15 cellular contexts compared by ENCODE assay signal in the genomic region with DNA sequence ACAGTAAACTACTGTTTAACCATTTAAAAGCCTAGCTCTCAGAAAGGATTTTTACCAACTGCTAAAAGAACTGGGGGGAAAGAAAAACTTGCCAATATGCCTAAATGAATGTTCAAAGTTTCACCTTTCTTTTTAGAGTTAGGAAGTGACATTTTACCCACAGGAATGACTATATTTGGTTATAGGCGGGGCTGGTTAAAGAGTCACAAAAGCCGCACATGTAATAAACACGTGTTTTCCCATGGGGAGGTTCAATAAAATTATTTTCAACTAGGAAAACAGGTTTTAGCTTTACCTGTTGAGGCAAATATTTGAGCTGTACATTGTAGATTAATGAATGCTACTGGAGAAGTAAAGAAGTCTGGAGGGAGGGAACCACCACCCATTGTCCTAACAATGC. TPM values are rescaled to one million over a fixed set of nuclear protein-coding genes. Genes with fewer than 3 reads are reported as not detected.
A peak's percentile ranks its signal among the peaks of the same experiment; 100 is the strongest.
DNase-seq lines count a peak whose midpoint lies in the region; ATAC-seq and TF ChIP-seq lines count a peak whose summit lies in the region.
"Had no signal": no experiment of that assay in that cellular context is flagged by ENCODE, and none has a peak within 500 bp of the region (broad histone marks: within the 10 kb centered on the region; RNA-seq: fewer than 3 reads in every experiment).

No MANE protein-coding gene starts in this region.

- peak overlapping the region; percentile 74 for H3K27ac Mint-ChIP-seq in Caco-2 (ENCODE audit: unreplicated experiment)

- DNase-seq in Caco-2 (peak in 1 of 2 experiments; percentile 32), SJSA1 (ENCODE audit: low read depth in 1 of 2, low spot score in 2 of 2) (peak in 1 of 2 experiments; percentile 25), right lobe of liver (no peak), testis (no peak), NCI-H187 treated with DMSO at 0.1 percent for 48 hours (lab: John Stamatoyannopoulos, UW) (no peak)
- DNase-seq: activated CD4-positive, alpha-beta T cell treated with anti-CD3 and anti-CD28 coated beads for 48 hours; activated effector memory CD4-positive, alpha-beta T cell treated with anti-CD3 and anti-CD28 coated beads, Interleukin-2, amount 50 U/mL, for 16 hours; caudate nucleus; foreskin fibroblast; GDM1; stimulated activated CD4-positive, alpha-beta T cell treated with anti-CD3 and anti-CD28 coated beads, Interleukin-1b, Interleukin-23, amount 100 ng/mL, for 48 hours had no signal

- CTCF ChIA-PET in Caco-2 (lab: Charles Lee) = interaction anchor here (1.5 kb wide), 1 partner anchor 10 kb away, joined by 7 read pairs; no protein-coding TSS in a partner anchor

- peaks cover 13% of the 10 kb centered on the region for H3K9me3 Mint-ChIP-seq in Caco-2 (ENCODE audit: unreplicated experiment)

- BruUV-seq in Caco-2 (replicated peaks; lab: Mats Ljungman, UMichigan) = no TSS peak

- no peaks in the 10 kb centered on the region for H3K27me3 Mint-ChIP-seq in Caco-2 (ENCODE audit: insufficient read depth, unreplicated experiment)

- H3K4me3 ChIP-seq in Caco-2 (ENCODE audit: low read depth, low read length) (no peak overlapping the region), SJSA1 (no peak overlapping the region), right lobe of liver (no peak overlapping the region), testis (no peak overlapping the region)

- TF ChIP-seq POLR2A in right lobe of liver (IDR thresholded peaks at IDR 0.05) (no peak), testis (IDR thresholded peaks at IDR 0.05) (no peak)

- intact Hi-C loops in Caco-2 (cut with micrococcal nuclease; ENCODE audit: unreplicated experiment) (loop anchor here (1.0 kb wide), 1 partner anchor 11 kb away; no protein-coding TSS in a partner anchor), right lobe of liver (cut with DNase I) (no loop called here), testis (cut with DNase I; ENCODE audit: low total_unique reads) (no loop called here)

- H3K4me1 ChIP-seq in Caco-2 = peaks cover 6% of the 10 kb centered on the region
- H3K4me1 ChIP-seq in SJSA1 (replicated peaks) = peaks cover 25% of the 10 kb centered on the region
- H3K4me1 ChIP-seq in right lobe of liver = peaks cover 0 to 40% (median 3%) of the 10 kb centered on the region in 4 donors
- no peaks in the 10 kb centered on the region for H3K4me1 ChIP-seq in testis

- H3K4me3 Mint-ChIP-seq in Caco-2 (ENCODE audit: unreplicated experiment) = peak overlapping the region; percentile 22

- H3K36me3 Mint-ChIP-seq in Caco-2 (ENCODE audit: insufficient read depth, unreplicated experiment) = peaks cover 15% of the 10 kb centered on the region

- peaks cover 2% of the 10 kb centered on the region for H3K36me3 ChIP-seq in Caco-2 (ENCODE audit: control insufficient read depth, insufficient read depth, low read length)
- no peaks in the 10 kb centered on the region for H3K36me3 ChIP-seq in SJSA1
- H3K36me3 ChIP-seq in right lobe of liver = peaks cover 0 to 52% (median 0%) of the 10 kb centered on the region in 4 donors
- no peaks in the 10 kb centered on the region for H3K36me3 ChIP-seq in testis (ENCODE audit: low read depth, missing control alignments)
- H3K36me3 ChIP-seq: neutrophil had no signal

- peaks cover 12% of the 10 kb centered on the region for H3K4me1 Mint-ChIP-seq in Caco-2 (ENCODE audit: low read depth, unreplicated experiment)

- H3K9me3 ChIP-seq in Caco-2 = no peaks in the 10 kb centered on the region
- no peaks in the 10 kb centered on the region for H3K9me3 ChIP-seq in SJSA1 (replicated peaks)
- H3K9me3 ChIP-seq in right lobe of liver = no peaks in the 10 kb centered on the region
- H3K9me3 ChIP-seq in testis = no peaks in the 10 kb centered on the region
- H3K9me3 ChIP-seq: neutrophil had no signal

- TF ChIP-seq CTCF in Caco-2 (IDR thresholded peaks at IDR 0.05; ENCODE audit: insufficient read depth in 1 of 2, low read depth in 1 of 2, low read length in 1 of 2, severe bottlenecking in 1 of 2, unreplicated experiment in 1 of 2) (no peak), right lobe of liver (IDR thresholded peaks at IDR 0.05) (no peak), testis (IDR thresholded peaks at IDR 0.05) (no peak)

- H3K27me3 ChIP-seq in Caco-2 (replicated peaks; ENCODE audit: control insufficient read depth, insufficient read depth, low read length) (no peaks in the 10 kb centered on the region), SJSA1 (replicated peaks) (no peaks in the 10 kb centered on the region), right lobe of liver (no peaks in the 10 kb centered on the region), testis (no peaks in the 10 kb centered on the region)
- H3K27me3 ChIP-seq: neutrophil had no signal

- WGBS in right lobe of liver (ENCODE audit: insufficient coverage, low coverage, low lambda C conversion rate, missing lambda C conversion rate) = 40% methylated on average over 3 of the region's 3 CpGs
- WGBS in testis, 2 donors = 89 to 91% methylated on average over 3 of the region's 3 CpGs

- ATAC-seq in HG02678 (IDR thresholded peaks at IDR 0.05; ENCODE audit: unreplicated experiment) (peak; percentile 45), right lobe of liver (peak; percentile 27 to 38 (median 32)), GM18502 (IDR thresholded peaks at IDR 0.05; ENCODE audit: poor library complexity, unreplicated experiment) (no peak), HG03280 (IDR thresholded peaks at IDR 0.05; ENCODE audit: unreplicated experiment) (no peak)

- H3K27ac ChIP-seq in SJSA1 (peak overlapping the region; percentile 49; the same call in 1 of the 2 replicates), right lobe of liver (peak overlapping the region in 2 of 3 donors; percentile 30 to 44), testis (no peak overlapping the region)
- H3K27ac ChIP-seq: neutrophil had no signal

- POLR2A ChIA-PET in Caco-2 (lab: Charles Lee) = interaction anchor here (1.3 to 2.4 kb wide), 2 partner anchors 42 to 70 kb away, joined by 6 to 10 read pairs; partner anchors contain the start of genes SMIM14 and UGDH

RNA-seq across cellular contexts. Expression of gene UGDH, which starts 41.6 kb away (rescaled TPM):
- total RNA-seq in Caco-2 (2022) = 139 and 140 TPM in 2 replicates
- 18.2 and 27.4 TPM in 2 replicates for total RNA-seq in SJSA1 (2014; rRNA removed; shearing (Covaris generic))
- total RNA-seq in right lobe of liver = 100 to 1,000 TPM; 134 to 647 (median 244) TPM
- 10 to 100 TPM; 11.3 to 21.4 TPM for total RNA-seq in testis
- polyA plus RNA-seq in testis (ENCODE audit: insufficient read depth, low read depth, low replicate concordance) = 8.1 TPM

Comparison
In these comparisons a context has a peak if more than half of its experiments do, and no peak if none do; other contexts are left out.
1. ATAC-seq: peak in HG02678 (single experiment) and right lobe of liver (4 of 4); none in GM18502 (single experiment) and HG03280 (single experiment).
2. H3K27ac ChIP-seq: peak in SJSA1 (single experiment) and right lobe of liver (2 of 3); none in testis (0 of 2).